24 cellular contexts compared by ENCODE assay signal in the genomic region with DNA sequence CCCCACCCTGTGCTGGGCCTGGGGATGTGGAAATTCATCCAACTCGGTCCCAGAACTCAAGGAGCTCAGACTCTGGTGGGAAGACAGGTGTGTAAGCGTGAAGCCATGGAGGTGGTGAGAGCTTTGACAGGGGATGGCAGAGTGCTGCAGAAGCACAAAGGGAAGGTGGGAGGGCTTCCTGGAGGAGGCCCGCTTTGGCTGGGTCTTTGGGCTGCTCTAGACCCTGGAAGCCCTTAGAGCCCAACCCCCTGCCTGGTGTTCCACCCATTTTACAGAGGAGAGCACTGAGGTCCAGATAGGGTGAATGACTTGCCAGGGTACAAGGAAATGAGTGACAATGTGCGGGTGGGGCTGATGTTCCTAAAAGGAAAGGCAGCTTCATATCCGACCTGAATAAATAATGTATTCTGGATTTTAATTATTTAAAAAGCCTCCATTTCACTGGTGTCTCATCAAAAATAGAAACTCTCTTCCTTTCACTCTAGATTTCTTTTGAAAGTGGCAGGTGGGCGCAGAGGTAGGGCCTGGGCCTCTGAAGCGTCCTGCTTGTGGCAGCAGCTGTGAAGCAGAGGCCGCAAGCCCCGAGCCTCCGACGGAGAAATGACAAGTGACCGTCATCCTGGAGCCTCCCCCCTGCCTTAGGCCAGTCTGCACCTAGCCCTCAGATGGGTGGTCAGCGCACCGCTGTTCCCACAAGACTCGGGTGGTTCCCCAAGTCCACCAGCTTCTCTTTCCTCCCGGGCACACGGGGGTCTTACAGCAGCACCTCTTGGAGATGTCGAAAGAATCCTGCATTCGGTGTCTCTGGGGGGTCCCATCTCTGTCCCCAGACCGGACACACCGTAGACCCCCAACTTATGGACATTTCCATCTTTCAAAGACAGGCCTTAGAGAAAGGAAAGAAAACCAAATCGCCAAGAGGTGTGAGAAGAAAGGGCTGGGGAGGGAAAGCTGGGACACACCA.
A peak's percentile ranks its signal among the peaks of the same experiment; 100 is the strongest.
DNase-seq lines count a peak whose midpoint lies in the region; ATAC-seq and TF ChIP-seq lines count a peak whose summit lies in the region.
"Had no signal": no experiment of that assay in that cellular context is flagged by ENCODE, and none has a peak within 500 bp of the region (broad histone marks: within the 10 kb centered on the region; RNA-seq: fewer than 3 reads in every experiment).

No MANE protein-coding gene starts in this region.

- H3K27me3 Mint-ChIP-seq in activated naive CD4-positive, alpha-beta T cell treated with anti-CD3 and anti-CD28 coated beads, Interleukin-2, amount 50 U/mL, for 24 hours, result no peaks in the 10 kb centered on the region
- peaks cover 5% of the 10 kb centered on the region for H3K27me3 Mint-ChIP-seq in brain
- peaks cover 11% of the 10 kb centered on the region for H3K27me3 Mint-ChIP-seq in nephron progenitor cell (ENCODE audit: low read depth, poor library complexity)
- H3K27me3 Mint-ChIP-seq: CD4-positive, CD25-positive, alpha-beta regulatory T cell; effector memory CD8-positive, alpha-beta T cell; type B pancreatic cell had no signal

- peak overlapping the region; percentile 72 for H3K27ac ChIP-seq in temporal lobe (ENCODE audit: low read depth, low read length)
- H3K27ac ChIP-seq: 22Rv1, left lung, SJSA1 had no signal

- DNase-seq in activated naive CD4-positive, alpha-beta T cell (lab: John Stamatoyannopoulos, UW), result no peak
- no peak for DNase-seq in nephron progenitor cell
- no peak for DNase-seq in amygdala (lab: John Stamatoyannopoulos, UW)
- no peak for DNase-seq in activated naive CD4-positive, alpha-beta T cell treated with Interleukin-2 at 50 U/mL for 16 hours
- DNase-seq: activated CD4-positive, alpha-beta T cell treated with anti-CD3 and anti-CD28 coated beads, Interleukin-2, amount 10 ng/mL, durations not matched to agents 24 days and 14 days; activated CD8-positive, alpha-beta memory T cell treated with anti-CD3 and anti-CD28 coated beads for 24 hours; activated gamma-delta T cell; CD4-positive, CD25-positive, alpha-beta regulatory T cell; DND-41; effector memory CD8-positive, alpha-beta T cell; erythroblast; islet precursor cell; NCI-H1048; NCI-H446 treated with DMSO at 0.1 percent for 48 hours; sigmoid colon; stimulated activated CD4-positive, alpha-beta T cell treated with anti-CD3 and anti-CD28 coated beads, Interleukin-4, amount 100 ng/mL, for 4 hours had no signal

- H3K27ac Mint-ChIP-seq in activated naive CD4-positive, alpha-beta T cell treated with anti-CD3 and anti-CD28 coated beads, Interleukin-2, amount 50 U/mL, for 24 hours, result peak overlapping the region; percentile 46
- H3K27ac Mint-ChIP-seq in brain (peak overlapping the region; percentile 59 to 94 (median 92)), nephron progenitor cell (peak overlapping the region; percentile 90)
- H3K27ac Mint-ChIP-seq: activated CD4-positive, alpha-beta T cell treated with anti-CD3 and anti-CD28 coated beads, Interleukin-2, amount 10 ng/mL, durations not matched to agents 24 days and 14 days; type B pancreatic cell had no signal

- ATAC-seq in GM19452 (IDR thresholded peaks at IDR 0.05; ENCODE audit: unreplicated experiment), result no peak
- ATAC-seq: effector memory CD8-positive, alpha-beta T cell had no signal

- H3K9me3 Mint-ChIP-seq in activated naive CD4-positive, alpha-beta T cell treated with anti-CD3 and anti-CD28 coated beads, Interleukin-2, amount 50 U/mL, for 24 hours, result no peaks in the 10 kb centered on the region
- peaks cover 0 to 7% (median 0%) of the 10 kb centered on the region in 5 experiments for H3K9me3 Mint-ChIP-seq in brain
- no peaks in the 10 kb centered on the region for H3K9me3 Mint-ChIP-seq in nephron progenitor cell
- H3K9me3 Mint-ChIP-seq: activated CD4-positive, alpha-beta T cell treated with anti-CD3 and anti-CD28 coated beads, Interleukin-2, amount 10 ng/mL, durations not matched to agents 24 days and 14 days; type B pancreatic cell had no signal

- TF ChIP-seq CTCF in brain (conservative IDR thresholded peaks at IDR 0.05), result no peak
- no peak for TF ChIP-seq CTCF in nephron progenitor cell (IDR thresholded peaks at IDR 0.05)

- H3K4me1 Mint-ChIP-seq in activated naive CD4-positive, alpha-beta T cell treated with anti-CD3 and anti-CD28 coated beads, Interleukin-2, amount 50 U/mL, for 24 hours, result peaks cover 5% of the 10 kb centered on the region
- H3K4me1 Mint-ChIP-seq in brain (peaks cover 70% of the 10 kb centered on the region), nephron progenitor cell (peaks cover 63% of the 10 kb centered on the region)

- no peaks in the 10 kb centered on the region for H3K36me3 Mint-ChIP-seq in activated naive CD4-positive, alpha-beta T cell treated with anti-CD3 and anti-CD28 coated beads, Interleukin-2, amount 50 U/mL, for 24 hours
- H3K36me3 Mint-ChIP-seq in brain, result no peaks in the 10 kb centered on the region
- H3K36me3 Mint-ChIP-seq in nephron progenitor cell (ENCODE audit: low read depth), result no peaks in the 10 kb centered on the region
- H3K36me3 Mint-ChIP-seq: CD4-positive, CD25-positive, alpha-beta regulatory T cell; type B pancreatic cell had no signal

- H3K4me3 Mint-ChIP-seq in activated naive CD4-positive, alpha-beta T cell treated with anti-CD3 and anti-CD28 coated beads, Interleukin-2, amount 50 U/mL, for 24 hours, result no peak overlapping the region
- peak overlapping the region in 4 of 5 experiments; percentile 36 to 46 (median 42) for H3K4me3 Mint-ChIP-seq in brain
- no peak overlapping the region for H3K4me3 Mint-ChIP-seq in nephron progenitor cell
- H3K4me3 Mint-ChIP-seq: activated CD4-positive, alpha-beta T cell treated with anti-CD3 and anti-CD28 coated beads, Interleukin-2, amount 10 ng/mL, durations not matched to agents 24 days and 14 days; CD4-positive, CD25-positive, alpha-beta regulatory T cell; effector memory CD8-positive, alpha-beta T cell; type B pancreatic cell had no signal

Comparison
In these comparisons a context has a peak if more than half of its experiments do, and no peak if none do; other contexts are left out.
1. H3K4me3 Mint-ChIP-seq: peak in brain (4 of 5); none in activated naive CD4-positive, alpha-beta T cell treated with anti-CD3 and anti-CD28 coated beads, Interleukin-2, amount 50 U/mL, for 24 hours (single experiment) and nephron progenitor cell (single experiment).
2. Peak in every context shown above with its lines, with median percentiles within 50 percentile points of each other: H3K27ac Mint-ChIP-seq.